18 cellular contexts compared by ENCODE assay signal in the genomic region with DNA sequence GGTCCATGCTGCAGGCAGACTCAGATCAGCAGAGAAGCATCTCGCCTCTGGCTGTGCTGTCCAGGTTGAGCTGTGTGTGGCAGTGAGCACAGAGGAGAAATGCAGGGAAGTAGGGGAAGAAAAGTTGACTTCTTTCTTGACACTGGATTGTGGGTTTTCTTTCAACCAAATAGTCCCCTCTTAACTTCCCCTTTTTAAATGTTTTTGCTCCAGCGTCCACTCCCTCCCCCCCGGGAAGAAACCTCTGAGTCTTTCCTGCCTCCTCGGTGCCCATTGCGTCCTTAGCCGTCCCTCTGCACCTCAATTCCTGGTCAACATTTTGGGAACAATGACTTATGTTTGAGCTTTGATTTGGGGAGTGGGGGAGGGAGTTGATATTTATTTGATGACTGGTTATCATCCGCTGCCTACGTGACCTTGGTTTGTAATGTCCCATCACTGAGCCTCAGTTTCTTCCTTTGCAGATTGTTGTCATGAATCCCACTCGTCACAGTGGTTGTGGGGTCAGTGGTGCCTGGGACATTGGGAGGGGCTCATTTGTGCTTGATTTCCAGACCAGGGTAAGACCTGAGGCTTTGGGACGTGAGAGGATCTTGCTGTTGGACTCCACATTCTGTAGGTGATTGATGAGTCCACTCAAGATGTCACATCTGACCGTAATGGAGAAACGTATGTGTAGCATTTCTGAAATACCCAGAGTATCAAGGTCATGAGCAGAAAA. TPM values are rescaled to one million over a fixed set of nuclear protein-coding genes. Genes with fewer than 3 reads are reported as not detected.
DNase-seq lines count a peak whose midpoint lies in the region; ATAC-seq, FAIRE-seq and TF ChIP-seq lines count a peak whose summit lies in the region.
"Had no signal": no experiment of that assay in that cellular context is flagged by ENCODE, and none has a peak within 500 bp of the region (broad histone marks: within the 10 kb centered on the region; RNA-seq: fewer than 3 reads in every experiment).

A gene (minus strand): TSS at position 103 of the 721 bp plus-strand sequence. CDS start 614 bp downstream, outside the sequence.

- H3K79me2 ChIP-seq in OCI-LY3 (ENCODE audit: low read length) = no peaks in the 10 kb centered on the region

- no peak for TF ChIP-seq CTCF in OCI-LY3 (IDR thresholded peaks at IDR 0.05; ENCODE audit: low read depth, low read length)
- no peak for TF ChIP-seq CTCF in left lung (IDR thresholded peaks at IDR 0.05)
- TF ChIP-seq CTCF in spleen (IDR thresholded peaks at IDR 0.05 in 8 of 11, conservative IDR thresholded peaks at IDR 0.05 in 3 of 11) = no peak
- TF ChIP-seq CTCF in GM10266 (IDR thresholded peaks at IDR 0.05; ENCODE audit: control insufficient read depth, insufficient read depth, low read depth, missing control alignments) = no peak

- intact Hi-C loops in left lung (cut with DNase I) = no loop called here
- intact Hi-C loops in spleen (cut with DNase I; ENCODE audit: low total_unique reads) = no loop called here

- peak; percentile 33 for FAIRE-seq in GM12891 (lab: Jason Lieb, UNC)
- FAIRE-seq: RCC 7860 had no signal

- H3K27me3 ChIP-seq in OCI-LY3 (ENCODE audit: low read depth, low read length) (peaks cover 32% of the 10 kb centered on the region), left lung (peaks cover 0 to 63% of the 10 kb centered on the region in 2 donors), spleen (replicated peaks in 1 of 7) (peaks cover 0 to 68% (median 3%) of the 10 kb centered on the region in 7 donors)
- H3K27me3 ChIP-seq: ascending aorta had no signal

- H3K4me3 ChIP-seq in OCI-LY3 (ENCODE audit: low read length) (no peak within 1 kb of the TSS), left lung (peak within 1 kb of the TSS in 1 of 2 donors; percentile 49), spleen (peak within 1 kb of the TSS in 7 of 8 donors; percentile 9 to 62 (median 36))
- H3K4me3 ChIP-seq: ascending aorta had no signal

- no peak within 1 kb of the TSS for H3K9ac ChIP-seq in OCI-LY3 (ENCODE audit: low read length)

- H3K4me2 ChIP-seq in OCI-LY3 (ENCODE audit: low read length) = peak within 1 kb of the TSS; percentile 4

- H2AFZ ChIP-seq in OCI-LY3 (ENCODE audit: low read depth, low read length) = no peak within 1 kb of the TSS

- ATAC-seq in left lung (peak; percentile 48), GM21381 (IDR thresholded peaks at IDR 0.05; ENCODE audit: unreplicated experiment) (no peak), HG02885 (IDR thresholded peaks at IDR 0.05; ENCODE audit: poor library complexity, unreplicated experiment) (no peak)

- no peaks in the 10 kb centered on the region for H4K20me1 ChIP-seq in OCI-LY3 (ENCODE audit: insufficient read depth, low read length)

- 47 to 51% (median 48%) methylated on average over 12 of the region's 12 CpGs for WGBS in spleen, 5 donors

- DNase-seq in GM12891 (ENCODE audit: insufficient read length, low spot score) (no peak), left lung (no peak), spleen (no peak), GM10266 (ENCODE audit: extremely low spot score) (no peak), DMS79 (lab: John Stamatoyannopoulos, UW) (no peak)
- DNase-seq: activated CD4-positive, alpha-beta memory T cell treated with anti-CD3 and anti-CD28 coated beads for 36 hours; BE2C; DMS79 treated with DMSO at 0.1 percent for 48 hours; NCI-H446; stimulated activated CD4-positive, alpha-beta T cell treated with anti-CD3 and anti-CD28 coated beads, Interleukin-12 subunit alpha, Interleukin-12 subunit beta, amount 100 ng/mL, for 4 hours had no signal

- peaks cover 23% of the 10 kb centered on the region for H3K4me1 ChIP-seq in OCI-LY3 (ENCODE audit: low read length)
- H3K4me1 ChIP-seq in left lung = peaks cover 0 to 50% of the 10 kb centered on the region in 2 donors
- H3K4me1 ChIP-seq in spleen = peaks cover 5 to 80% (median 48%) of the 10 kb centered on the region in 6 donors
- H3K4me1 ChIP-seq: ascending aorta, BE2C had no signal

- TF ChIP-seq POLR2A in GM12891 (IDR thresholded peaks at IDR 0.05; ENCODE audit: low read depth, low read length) (no peak), spleen (IDR thresholded peaks at IDR 0.05) (no peak)

- no peaks in the 10 kb centered on the region for H3K36me3 ChIP-seq in OCI-LY3 (replicated peaks; ENCODE audit: low read depth, low read length)
- peaks cover 0 to 29% of the 10 kb centered on the region in 2 donors for H3K36me3 ChIP-seq in left lung
- H3K36me3 ChIP-seq in spleen = peaks cover 0 to 34% (median 0%) of the 10 kb centered on the region in 6 donors
- H3K36me3 ChIP-seq: ascending aorta, BE2C, esophagus muscularis mucosa had no signal

- no peaks in the 10 kb centered on the region for H3K9me3 ChIP-seq in OCI-LY3 (ENCODE audit: insufficient read depth, low read length)
- H3K9me3 ChIP-seq in left lung = no peaks in the 10 kb centered on the region
- no peaks in the 10 kb centered on the region for H3K9me3 ChIP-seq in spleen
- H3K9me3 ChIP-seq: ascending aorta, BE2C, esophagus muscularis mucosa had no signal

- H3K27ac ChIP-seq in OCI-LY3 (ENCODE audit: low read length) = no peak within 1 kb of the TSS
- peak within 1 kb of the TSS; percentile 39 to 95 for H3K27ac ChIP-seq in left lung
- H3K27ac ChIP-seq in spleen = peak within 1 kb of the TSS in 7 of 8 donors; percentile 77 to 96 (median 89)
- H3K27ac ChIP-seq: ascending aorta, esophagus muscularis mucosa had no signal

TF ChIP-seq in GM12891, 5 proteins besides CTCF, POLR2A, EP300 and RAD21:
- no peak for TF ChIP-seq POU2F2 (IDR thresholded peaks at IDR 0.05; ENCODE audit: low read depth, low read length)
- no peak for TF ChIP-seq TAF1 (IDR thresholded peaks at IDR 0.05; ENCODE audit: low read depth, low read length)
- TF ChIP-seq SPI1 (IDR thresholded peaks at IDR 0.05; ENCODE audit: low read depth, low read length) = no peak
- TF ChIP-seq POLR2AphosphoS5 (IDR thresholded peaks at IDR 0.05; ENCODE audit: low read depth, low read length) = no peak
- TF ChIP-seq PAX5 (IDR thresholded peaks at IDR 0.05; ENCODE audit: insufficient read depth, low read length, severe bottlenecking) = no peak

RNA-seq across cellular contexts. Expression of the gene that starts here (rescaled TPM):
- polyA plus RNA-seq in GM12891 (2012; ENCODE audit: low read depth, missing spikeins) = 0.46 TPM
- total RNA-seq in left lung (10 to 100 TPM; 10.5 to 54.9 TPM), spleen (100 to 1,000 TPM in 3 of 7 donors, 10 to 100 TPM in 4; 52.9 to 209 (median 94.5) TPM)
- 10 to 100 TPM; 10.2 to 26.0 (median 23.8) TPM for polyA plus RNA-seq in spleen
- total RNA-seq: activated CD4-positive, alpha-beta memory T cell treated with anti-CD3 and anti-CD28 coated beads for 36 hours; activated T-helper 2 cell treated with anti-CD3 and anti-CD28 coated beads, Interferon-gamma antibody, Interleukin-2, Interleukin-4, amounts not matched to agents 10 μg/mL and 5 μg/mL and 100 μg/mL, durations not matched to agents 14 hours and 24 hours and 36 hours; T-helper 2 cell treated with Interferon-gamma antibody and Interleukin-4, amounts not matched to agents 100 ng/mL and 5 ng/mL, for 36 hours had no signal
